27 cellular contexts compared by ENCODE assay signal in genomic region chr10:48567346-48567745, GRCh38.
"Had no signal": no experiment of that assay in that cellular context is flagged by ENCODE, and none has a peak within 500 bp of the region (broad histone marks: within the 10 kb centered on the region; RNA-seq: fewer than 3 reads in every experiment).

No MANE protein-coding gene starts in this region.

- DNase-seq: hippocampal formation; kidney; left colon; left lung; lower lobe of right lung; mammary epithelial cell; mesenchymal stem cell; naive B cell; natural killer cell; nephron progenitor cell; retina; right cardiac atrium; stimulated activated CD4-positive, alpha-beta T cell treated with anti-CD3 and anti-CD28 coated beads, Interleukin-12 subunit alpha, Interleukin-12 subunit beta, amount 100 ng/mL, for 4 hours; stimulated activated CD4-positive, alpha-beta T cell treated with anti-CD3 and anti-CD28 coated beads, Interleukin-15, amount 100 ng/mL, for 24 hours; stimulated activated CD4-positive, alpha-beta T cell treated with anti-CD3 and anti-CD28 coated beads, Interleukin-2, amount 100 ng/mL, for 24 hours; stimulated activated CD4-positive, alpha-beta T cell treated with anti-CD3 and anti-CD28 coated beads, Interleukin-4, amount 100 ng/mL, for 1 hour; stimulated activated naive B cell treated with anti-CD40 and anti-IgM and Interleukin-4, amounts not matched to agents 10 μg/mL and 1 μg/mL and 100 μg/mL, for 72 hours; stimulated activated naive CD8-positive, alpha-beta T cell treated with anti-CD3 and anti-CD28 coated beads, Interleukin-15, Interleukin-2, amounts not matched to agents 100 U/mL and 50 U/mL, for 24 hours; stomach; testis; thyroid gland; transverse colon; upper lobe of left lung had no signal

- ATAC-seq: left colon; left lung; lower lobe of right lung; natural killer cell; pancreas; right cardiac atrium; sciatic nerve; stimulated activated naive B cell treated with anti-CD40 and anti-IgM and Interleukin-4, amounts not matched to agents 10 μg/mL and 1 μg/mL and 100 μg/mL, for 72 hours; stimulated activated naive CD8-positive, alpha-beta T cell treated with anti-CD3 and anti-CD28 coated beads, Interleukin-15, Interleukin-2, amounts not matched to agents 100 U/mL and 50 U/mL, for 24 hours had no signal

- H3K27me3 Mint-ChIP-seq: naive B cell; stimulated activated naive B cell treated with anti-CD40 and anti-IgM and Interleukin-4, amounts not matched to agents 10 μg/mL and 1 μg/mL and 100 μg/mL, for 72 hours had no signal

- H3K27ac Mint-ChIP-seq: natural killer cell; nephron progenitor cell; stimulated activated naive B cell treated with anti-CD40 and anti-IgM and Interleukin-4, amounts not matched to agents 10 μg/mL and 1 μg/mL and 100 μg/mL, for 72 hours had no signal

- H3K27me3 ChIP-seq: pancreas, stomach, testis, thyroid gland, transverse colon, upper lobe of left lung had no signal

- H3K9me3 Mint-ChIP-seq: naive B cell; natural killer cell; nephron progenitor cell; stimulated activated naive B cell treated with anti-CD40 and anti-IgM and Interleukin-4, amounts not matched to agents 10 μg/mL and 1 μg/mL and 100 μg/mL, for 72 hours had no signal

- H3K9me3 ChIP-seq: left lung, lower lobe of right lung, pancreas, prostate gland, stomach, testis, thyroid gland, transverse colon, upper lobe of left lung had no signal

- H3K36me3 ChIP-seq: left lung, lower lobe of right lung, pancreas, prostate gland, stomach, thyroid gland, transverse colon, upper lobe of left lung had no signal

- H3K4me1 ChIP-seq: left lung, lower lobe of right lung, pancreas, prostate gland, stomach, testis, thyroid gland, transverse colon, upper lobe of left lung had no signal

- H3K4me1 Mint-ChIP-seq: natural killer cell, nephron progenitor cell had no signal

- H3K4me3 ChIP-seq: left lung, lower lobe of right lung, pancreas, prostate gland, skin epidermis, stomach, testis, thyroid gland, transverse colon, upper lobe of left lung had no signal

- H3K4me3 Mint-ChIP-seq: naive B cell; natural killer cell; nephron progenitor cell; stimulated activated naive B cell treated with anti-CD40 and anti-IgM and Interleukin-4, amounts not matched to agents 10 μg/mL and 1 μg/mL and 100 μg/mL, for 72 hours had no signal

- H3K36me3 Mint-ChIP-seq: naive B cell, natural killer cell had no signal

- H3K27ac ChIP-seq: left lung, lower lobe of right lung, pancreas, prostate gland, skin epidermis, stomach, testis, thyroid gland, transverse colon, upper lobe of left lung had no signal
